In the genomic region with DNA sequence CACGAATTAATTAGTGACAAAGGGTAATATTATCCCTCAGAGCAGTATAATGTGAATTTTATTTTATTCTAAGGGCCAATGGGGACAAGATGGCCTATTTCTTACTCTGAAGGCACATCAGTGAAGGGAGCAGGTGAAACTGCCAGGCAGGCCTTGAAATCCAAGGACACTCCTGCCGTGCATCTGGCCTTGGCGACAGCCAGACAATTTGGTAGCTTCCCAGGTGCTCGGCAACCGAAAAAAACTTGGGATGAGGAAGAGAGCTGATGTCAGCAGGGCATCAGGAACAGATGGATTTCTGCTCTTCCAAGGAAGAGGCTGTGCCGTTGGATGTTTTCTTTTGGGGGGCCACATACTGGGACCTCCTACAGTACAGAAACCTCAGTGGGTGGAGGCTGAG, we compare ENCODE assay signal across 21 cellular contexts.
"Had no signal": no experiment of that assay in that cellular context is flagged by ENCODE, and none has a peak within 500 bp of the region (broad histone marks: within the 10 kb centered on the region; RNA-seq: fewer than 3 reads in every experiment).

No MANE protein-coding gene starts in this region.

- H3K36me3 Mint-ChIP-seq: naive thymus-derived CD8-positive, alpha-beta T cell; stimulated activated naive B cell treated with anti-CD40 and anti-IgM and Interleukin-4, amounts not matched to agents 10 μg/mL and 1 μg/mL and 100 μg/mL, for 72 hours; type B pancreatic cell had no signal

- H3K4me1 Mint-ChIP-seq: naive thymus-derived CD8-positive, alpha-beta T cell; stimulated activated naive B cell treated with anti-CD40 and anti-IgM and Interleukin-4, amounts not matched to agents 10 μg/mL and 1 μg/mL and 100 μg/mL, for 72 hours; stimulated activated naive CD8-positive, alpha-beta T cell treated with anti-CD3 and anti-CD28 coated beads, Interleukin-15, amount 100 ng/mL, for 72 hours had no signal

- H3K27me3 ChIP-seq: esophagus squamous epithelium, gastroesophageal sphincter had no signal

- H3K36me3 ChIP-seq: esophagus squamous epithelium, gastroesophageal sphincter, spleen had no signal

- H3K9me3 Mint-ChIP-seq: effector memory CD8-positive, alpha-beta T cell; naive thymus-derived CD8-positive, alpha-beta T cell; neural crest cell; stimulated activated naive B cell treated with anti-CD40 and anti-IgM and Interleukin-4, amounts not matched to agents 10 μg/mL and 1 μg/mL and 100 μg/mL, for 72 hours; stimulated activated naive CD8-positive, alpha-beta T cell treated with anti-CD3 and anti-CD28 coated beads, Interleukin-15, amount 100 ng/mL, for 72 hours; type B pancreatic cell had no signal

- H3K4me3 Mint-ChIP-seq: effector memory CD8-positive, alpha-beta T cell; naive thymus-derived CD8-positive, alpha-beta T cell; neural crest cell; stimulated activated naive B cell treated with anti-CD40 and anti-IgM and Interleukin-4, amounts not matched to agents 10 μg/mL and 1 μg/mL and 100 μg/mL, for 72 hours; stimulated activated naive CD8-positive, alpha-beta T cell treated with anti-CD3 and anti-CD28 coated beads, Interleukin-15, amount 100 ng/mL, for 72 hours; type B pancreatic cell had no signal

- H3K4me3 ChIP-seq: esophagus squamous epithelium, gastroesophageal sphincter, mucosa of descending colon, spleen had no signal

- H3K27ac Mint-ChIP-seq: effector memory CD8-positive, alpha-beta T cell; naive thymus-derived CD8-positive, alpha-beta T cell; stimulated activated naive B cell treated with anti-CD40 and anti-IgM and Interleukin-4, amounts not matched to agents 10 μg/mL and 1 μg/mL and 100 μg/mL, for 72 hours; stimulated activated naive CD8-positive, alpha-beta T cell treated with anti-CD3 and anti-CD28 coated beads, Interleukin-15, amount 100 ng/mL, for 72 hours; type B pancreatic cell had no signal

- ATAC-seq: effector memory CD8-positive, alpha-beta T cell; gastroesophageal sphincter; left lobe of liver; mucosa of descending colon; naive thymus-derived CD8-positive, alpha-beta T cell; sciatic nerve; stimulated activated naive B cell treated with anti-CD40 and anti-IgM and Interleukin-4, amounts not matched to agents 10 μg/mL and 1 μg/mL and 100 μg/mL, for 72 hours; stimulated activated naive CD8-positive, alpha-beta T cell treated with anti-CD3 and anti-CD28 coated beads, Interleukin-15, amount 100 ng/mL, for 72 hours had no signal

- H3K4me1 ChIP-seq: spleen had no signal

- DNase-seq: effector memory CD8-positive, alpha-beta T cell; esophagus squamous epithelium; foreskin fibroblast; head of caudate nucleus; hippocampal formation; kidney glomerular epithelial cell; mammary epithelial cell; mucosa of descending colon; naive thymus-derived CD8-positive, alpha-beta T cell; posterior cingulate gyrus; spleen; stimulated activated CD4-positive, alpha-beta T cell treated with anti-CD3 and anti-CD28 coated beads, Interleukin-15, amount 100 ng/mL, for 24 hours; stimulated activated CD4-positive, alpha-beta T cell treated with anti-CD3 and anti-CD28 coated beads, Interleukin-1b, Interleukin-23, amount 100 ng/mL, for 48 hours; stimulated activated CD4-positive, alpha-beta T cell treated with anti-CD3 and anti-CD28 coated beads, Interleukin-4, amount 100 ng/mL, for 4 hours; stimulated activated naive B cell treated with anti-CD40 and anti-IgM and Interleukin-4, amounts not matched to agents 10 μg/mL and 1 μg/mL and 100 μg/mL, for 72 hours; stimulated activated naive CD8-positive, alpha-beta T cell treated with anti-CD3 and anti-CD28 coated beads, Interleukin-15, amount 100 ng/mL, for 72 hours had no signal

- H3K9me3 ChIP-seq: esophagus squamous epithelium, gastroesophageal sphincter, mucosa of descending colon, spleen had no signal

- H3K27ac ChIP-seq: esophagus squamous epithelium, gastroesophageal sphincter, spleen had no signal

- H3K27me3 Mint-ChIP-seq: stimulated activated naive CD8-positive, alpha-beta T cell treated with anti-CD3 and anti-CD28 coated beads, Interleukin-15, amount 100 ng/mL, for 72 hours; type B pancreatic cell had no signal
